Comparison of ENCODE assay signal across 8 cellular contexts in the genomic region with DNA sequence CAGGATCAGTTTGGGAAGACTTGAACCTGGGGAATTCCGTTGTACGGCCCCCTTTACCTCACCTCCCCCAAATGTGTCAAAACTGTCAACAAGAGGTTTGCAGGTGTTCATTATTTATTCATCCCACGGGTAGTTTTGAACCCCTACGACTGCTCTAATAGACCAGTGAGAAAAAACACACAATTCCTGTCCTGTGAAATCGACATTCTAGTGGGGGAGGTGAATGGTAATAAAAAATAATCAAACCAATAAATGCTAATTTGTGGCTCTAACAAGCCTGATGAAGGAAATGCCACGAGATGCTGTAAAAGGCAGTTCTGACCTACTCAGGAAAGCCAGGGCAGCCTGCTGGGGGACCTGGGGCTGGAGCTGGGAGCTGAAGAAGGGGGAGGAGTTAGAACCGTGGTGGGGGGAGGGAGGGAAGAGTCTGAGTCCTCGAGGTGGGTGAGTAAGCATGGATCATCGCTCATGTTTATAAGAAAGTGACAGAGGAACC. TPM values are rescaled to one million over a fixed set of nuclear protein-coding genes. Genes with fewer than 3 reads are reported as not detected.
DNase-seq lines count a peak whose midpoint lies in the region; ATAC-seq and TF ChIP-seq lines count a peak whose summit lies in the region.

No MANE protein-coding gene starts in this region.

- no peak overlapping the region for H2AFZ ChIP-seq in trophoblast cell (ENCODE audit: insufficient read depth, low read length, poor library complexity)

- no peak overlapping the region for H3K23ac ChIP-seq in trophoblast cell (ENCODE audit: low read length)

- peak overlapping the region; percentile 5 for H3K14ac ChIP-seq in trophoblast cell (ENCODE audit: low read length)

- H3K18ac ChIP-seq in trophoblast cell (ENCODE audit: low read length), result no peak overlapping the region

- no peak overlapping the region for H3K9ac ChIP-seq in trophoblast cell (ENCODE audit: low read length)

- BruUV-seq in Panc1 (replicated peaks; lab: Mats Ljungman, UMichigan), result no TSS peak

- peaks cover 13% of the 10 kb centered on the region for H3K36me3 ChIP-seq in GM06990 (ENCODE audit: control insufficient read depth, insufficient read depth, low read length)
- no peaks in the 10 kb centered on the region; the same call in 1 of the 2 replicates for H3K36me3 ChIP-seq in Panc1 (ENCODE audit: control insufficient read depth, insufficient read depth, low read length)
- H3K36me3 ChIP-seq in esophagus muscularis mucosa, result peaks cover 10 to 34% (median 32%) of the 10 kb centered on the region in 4 donors
- H3K36me3 ChIP-seq in trophoblast cell (ENCODE audit: control insufficient read depth in 1 of 2, insufficient read depth in 2 of 2, low read length in 2 of 2), result peaks cover 26% of the 10 kb centered on the region in 2 experiments

- POLR2A ChIA-PET in Panc1 (lab: Charles Lee), result interaction anchor here (0.6 kb wide), 1 partner anchor 34 kb away, joined by 4 read pairs; no protein-coding TSS in a partner anchor

- H3K27me3 ChIP-seq in GM06990 (replicated peaks; ENCODE audit: control insufficient read depth, insufficient read depth, low read length), result no peaks in the 10 kb centered on the region
- H3K27me3 ChIP-seq in Panc1 (ENCODE audit: control insufficient read depth, insufficient read depth, low read length), result no peaks in the 10 kb centered on the region
- no peaks in the 10 kb centered on the region for H3K27me3 ChIP-seq in esophagus muscularis mucosa
- no peaks in the 10 kb centered on the region for H3K27me3 ChIP-seq in trophoblast cell (ENCODE audit: insufficient read depth, low read length)

- no peak for ATAC-seq in Panc1
- ATAC-seq in HG03460 (IDR thresholded peaks at IDR 0.05; ENCODE audit: unreplicated experiment), result no peak
- ATAC-seq in GM18867 (IDR thresholded peaks at IDR 0.05; ENCODE audit: unreplicated experiment), result no peak
- ATAC-seq in GM19328 (IDR thresholded peaks at IDR 0.05; ENCODE audit: unreplicated experiment), result no peak

- peak overlapping the region; percentile 5 for H2AK5ac ChIP-seq in trophoblast cell (ENCODE audit: low read length)

- H3K27ac ChIP-seq in Panc1 (ENCODE audit: low read length) (peak overlapping the region; percentile 95), esophagus muscularis mucosa (replicated peaks in 1 of 4) (peak overlapping the region; percentile 96 to 98 (median 98)), trophoblast cell (ENCODE audit: low read depth, low read length) (peak overlapping the region; percentile 70)

- no peak for TF ChIP-seq POLR2A in esophagus muscularis mucosa (IDR thresholded peaks at IDR 0.05; ENCODE audit: low read depth)

- no peak for TF ChIP-seq EP300 in esophagus muscularis mucosa (IDR thresholded peaks at IDR 0.05)

- no peak overlapping the region for H4K12ac ChIP-seq in trophoblast cell (ENCODE audit: low read depth, low read length)

- no peak for TF ChIP-seq CTCF in GM06990 (IDR thresholded peaks at IDR 0.05; ENCODE audit: insufficient read depth, low read length, poor library complexity, severe bottlenecking)
- no peak for TF ChIP-seq CTCF in Panc1 (IDR thresholded peaks at IDR 0.05)
- no peak for TF ChIP-seq CTCF in esophagus muscularis mucosa (IDR thresholded peaks at IDR 0.05)

- H3K4me1 ChIP-seq in Panc1 (ENCODE audit: control insufficient read depth, insufficient read depth, low read length), result peaks cover 35% of the 10 kb centered on the region
- H3K4me1 ChIP-seq in esophagus muscularis mucosa, result peaks cover 39 to 61% (median 57%) of the 10 kb centered on the region in 4 donors
- peaks cover 23 to 25% of the 10 kb centered on the region in 2 experiments for H3K4me1 ChIP-seq in trophoblast cell (ENCODE audit: control insufficient read depth in 1 of 2, insufficient read depth in 2 of 2, low read length in 2 of 2)

- H2BK120ac ChIP-seq in trophoblast cell (ENCODE audit: insufficient read depth, low read length, poor library complexity), result peak overlapping the region; percentile 37

- peak overlapping the region; percentile 39 for H3K4me3 ChIP-seq in GM06990 (replicated peaks; ENCODE audit: low read depth, low read length)
- H3K4me3 ChIP-seq in Panc1 (ENCODE audit: low read depth in 2 of 2, low read length in 2 of 2), result peak overlapping the region; percentile 65 to 80
- peak overlapping the region; percentile 74 to 89 (median 85) for H3K4me3 ChIP-seq in esophagus muscularis mucosa
- no peak overlapping the region for H3K4me3 ChIP-seq in trophoblast cell (ENCODE audit: low read depth, low read length)

- H3K79me1 ChIP-seq in trophoblast cell (ENCODE audit: low read length), result peaks cover 26% of the 10 kb centered on the region

- CTCF ChIA-PET in Panc1 (lab: Charles Lee), result interaction anchor here (0.5 to 1.9 kb wide), 6 partner anchors 13 to 651 kb away, joined by 3 to 17 read pairs (median 4); no protein-coding TSS in a partner anchor

- H3K4me2 ChIP-seq in trophoblast cell (ENCODE audit: low read length), result peak overlapping the region; percentile 46

- in situ Hi-C loops in Panc1 (cut with HindIII; ENCODE audit: low pct_unique_long_range_greater_than_20kb, low sequenced_read_pairs), result no loop called here

- H3K9me3 ChIP-seq in Panc1 (ENCODE audit: control insufficient read depth, insufficient read depth, low read depth, low read length) (no peaks in the 10 kb centered on the region), esophagus muscularis mucosa (no peaks in the 10 kb centered on the region), trophoblast cell (ENCODE audit: insufficient read depth, low read depth, low read length) (no peaks in the 10 kb centered on the region)

- DNase-seq in GM06990 (ENCODE audit: extremely low read depth, insufficient read length), result no peak
- no peak for DNase-seq in Panc1 (ENCODE audit: low read depth, low spot score)
- no peak for DNase-seq in esophagus muscularis mucosa (ENCODE audit: extremely low spot score)
- DNase-seq in trophoblast cell, result no peak
- no peak for DNase-seq in NCI-H2227 treated with DMSO at 0.1 percent for 48 hours (lab: John Stamatoyannopoulos, UW)

- H4K8ac ChIP-seq in trophoblast cell (ENCODE audit: low read depth, low read length), result peak overlapping the region; percentile 11

- 11% methylated on average over 9 of the region's 9 CpGs for WGBS in esophagus muscularis mucosa
- WGBS in trophoblast cell (ENCODE audit: extremely low coverage, insufficient coverage, insufficient read length), result no CpG with 5 or more reads among the region's 9 CpGs

- intact Hi-C loops in Panc1 (cut with micrococcal nuclease; ENCODE audit: unreplicated experiment) (no loop called here), esophagus muscularis mucosa (cut with DNase I) (no loop called here)

- no peak overlapping the region for H3K4ac ChIP-seq in trophoblast cell (ENCODE audit: low read depth, low read length)

- H3K79me2 ChIP-seq in trophoblast cell (ENCODE audit: control insufficient read depth, insufficient read depth, low read length, poor library complexity), result peaks cover 8% of the 10 kb centered on the region

- H2BK12ac ChIP-seq in trophoblast cell (ENCODE audit: low read length), result peak overlapping the region; percentile 16

- peak overlapping the region; percentile 7 for H2BK5ac ChIP-seq in trophoblast cell (ENCODE audit: low read depth, low read length, poor library complexity)

- H4K91ac ChIP-seq in trophoblast cell (ENCODE audit: low read depth, low read length), result peak overlapping the region; percentile 49

RNA-seq across cellular contexts. Expression of a gene that starts 0.5 kb away (rescaled TPM):
- 66.2 TPM for total RNA-seq in Panc1 (2021; ENCODE audit: unreplicated experiment)
- polyA plus RNA-seq in Panc1 (2012; ENCODE audit: insufficient read length), result 84.0 TPM
- total RNA-seq in esophagus muscularis mucosa, result 10 to 100 TPM; 33.3 to 84.8 (median 50.7) TPM
- 55.4 and 57.3 TPM in 2 replicates for polyA plus RNA-seq in trophoblast cell (2013)

RNA-seq across cellular contexts. Expression of a gene that starts 25.0 kb away (rescaled TPM):
- 12.9 TPM for total RNA-seq in Panc1 (2021; ENCODE audit: unreplicated experiment)
- polyA plus RNA-seq in Panc1 (2012; ENCODE audit: insufficient read length), result 9.4 TPM
- total RNA-seq in esophagus muscularis mucosa, result 100 to 1,000 TPM in 1 of 4 donors, 10 to 100 TPM in 3; 44.2 to 132 (median 74.4) TPM
- polyA plus RNA-seq in trophoblast cell (2013), result 6.6 and 6.9 TPM in 2 replicates

RNA-seq across cellular contexts. Expression of a gene that starts 25.7 kb away (rescaled TPM):
- total RNA-seq in Panc1 (2021; ENCODE audit: unreplicated experiment) (not detected), esophagus muscularis mucosa (not detected)
- polyA plus RNA-seq in Panc1 (2012; ENCODE audit: insufficient read length), result 0.21 TPM
- not detected in 2 replicates for polyA plus RNA-seq in trophoblast cell (2013)

RNA-seq across cellular contexts. Expression of a gene that starts 30.5 kb away (rescaled TPM):
- not detected for total RNA-seq in Panc1 (2021; ENCODE audit: unreplicated experiment)
- 0.35 TPM for polyA plus RNA-seq in Panc1 (2012; ENCODE audit: insufficient read length)
- 1 to 10 TPM; 2.1 to 6.6 (median 4.1) TPM for total RNA-seq in esophagus muscularis mucosa
- polyA plus RNA-seq in trophoblast cell (2013), result 2.3 and 3.4 TPM in 2 replicates

RNA-seq across cellular contexts. Expression of a gene that starts 33.4 kb away (rescaled TPM):
- total RNA-seq in Panc1 (2021; ENCODE audit: unreplicated experiment) (29.9 TPM), esophagus muscularis mucosa (10 to 100 TPM; 12.8 to 21.6 (median 16.7) TPM)
- 39.9 TPM for polyA plus RNA-seq in Panc1 (2012; ENCODE audit: insufficient read length)
- polyA plus RNA-seq in trophoblast cell (2013), result 11.7 and 13.6 TPM in 2 replicates
